23 cellular contexts compared by ENCODE assay signal in the genomic region with DNA sequence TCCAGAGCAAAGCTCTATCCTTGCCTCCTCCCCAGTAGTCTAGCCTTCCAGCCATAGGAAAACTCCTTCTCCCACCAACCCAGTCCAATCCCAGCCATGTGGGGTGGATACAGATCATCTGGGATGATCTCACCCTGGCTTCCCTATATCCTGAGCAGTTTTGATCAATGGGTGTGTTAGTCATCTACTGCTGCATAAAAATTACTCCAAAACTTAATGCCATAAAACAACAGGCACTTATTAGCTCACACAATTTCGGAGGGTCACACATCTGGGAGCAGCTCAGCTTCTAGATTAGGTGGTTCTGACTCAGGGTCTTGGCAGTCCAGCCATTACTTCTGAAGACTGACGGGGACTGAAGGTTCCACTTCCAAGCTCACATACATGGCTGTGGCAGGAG.
A peak's percentile ranks its signal among the peaks of the same experiment; 100 is the strongest.
DNase-seq lines count a peak whose midpoint lies in the region; ATAC-seq and TF ChIP-seq lines count a peak whose summit lies in the region.
"Had no signal": no experiment of that assay in that cellular context is flagged by ENCODE, and none has a peak within 500 bp of the region (broad histone marks: within the 10 kb centered on the region; RNA-seq: fewer than 3 reads in every experiment).

No MANE protein-coding gene starts in this region.

- TF ChIP-seq POLR2A in breast epithelium (IDR thresholded peaks at IDR 0.05) = no peak
- TF ChIP-seq POLR2A in GM18505 (IDR thresholded peaks at IDR 0.05; ENCODE audit: borderline replicate concordance, extremely low read depth, insufficient read depth, insufficient read length) = no peak

- H3K27ac ChIP-seq in breast epithelium = no peak overlapping the region
- peak overlapping the region in 1 of 2 experiments; percentile 98; a peak in 2 of 4 replicates for H3K27ac ChIP-seq in SK-N-SH (ENCODE audit: low read depth in 2 of 2, low read length in 1 of 2)
- H3K27ac ChIP-seq: 22Rv1, right atrium auricular region, tibial nerve had no signal

- in situ Hi-C loops in KBM-7 (cut with MboI; ENCODE audit: low pct_unique_long_range_greater_than_20kb, low sequenced_read_pairs) = no loop called here

- H3K27me3 Mint-ChIP-seq in MCF 10A (ENCODE audit: insufficient read depth, unreplicated experiment) = no peaks in the 10 kb centered on the region
- H3K27me3 Mint-ChIP-seq: activated T-cell treated with anti-CD3 and anti-CD28 coated beads, Interleukin-2, amount 50 U/mL, for 24 hours had no signal

- H3K4me1 ChIP-seq in breast epithelium = no peaks in the 10 kb centered on the region
- H3K4me1 ChIP-seq in SK-N-SH (ENCODE audit: control insufficient read depth in 1 of 2, insufficient read depth in 2 of 2, low read depth in 1 of 2, low read length in 1 of 2) = peaks cover 0 to 34% of the 10 kb centered on the region in 2 experiments; a peak in 3 of 4 replicates
- no peaks in the 10 kb centered on the region for H3K4me1 ChIP-seq in mucosa of descending colon (ENCODE audit: low read depth)
- H3K4me1 ChIP-seq: right atrium auricular region, tibial nerve had no signal

- ATAC-seq in GM18505 (IDR thresholded peaks at IDR 0.05; ENCODE audit: unreplicated experiment) (no peak), GM18907 (IDR thresholded peaks at IDR 0.05; ENCODE audit: unreplicated experiment) (no peak), mucosa of descending colon (no peak)
- ATAC-seq: activated naive CD8-positive, alpha-beta T cell treated with anti-CD3 and anti-CD28 coated beads, Interleukin-2, amount 50 U/mL, for 24 hours had no signal

- H4K20me1 ChIP-seq in SK-N-SH (ENCODE audit: insufficient read depth) = no peaks in the 10 kb centered on the region

- no peak overlapping the region for H3K4me3 ChIP-seq in breast epithelium
- H3K4me3 ChIP-seq in SK-N-SH (ENCODE audit: low read depth in 2 of 2, low read length in 1 of 2) = no peak overlapping the region
- H3K4me3 ChIP-seq in foreskin fibroblast (ENCODE audit: low read depth in 1 of 2, low read length in 2 of 2) = no peak overlapping the region
- no peak overlapping the region for H3K4me3 ChIP-seq in mucosa of descending colon
- H3K4me3 ChIP-seq: right atrium auricular region, tibial nerve had no signal

- peaks cover 12% of the 10 kb centered on the region for H3K9me3 Mint-ChIP-seq in MCF 10A (ENCODE audit: unreplicated experiment)

- intact Hi-C loops in MCF 10A (cut with micrococcal nuclease) = no loop called here
- intact Hi-C loops in breast epithelium (cut with DNase I; ENCODE audit: low total_unique reads) = no loop called here
- intact Hi-C loops in mucosa of descending colon (cut with DNase I, micrococcal nuclease) = no loop called here

- no peak for TF ChIP-seq RAD21 in SK-N-SH (IDR thresholded peaks at IDR 0.05; ENCODE audit: low read length)

- H3K27me3 ChIP-seq in breast epithelium (no peaks in the 10 kb centered on the region), SK-N-SH (ENCODE audit: insufficient read depth) (no peaks in the 10 kb centered on the region)
- H3K27me3 ChIP-seq: right atrium auricular region, tibial nerve had no signal

- 36% methylated on average over 2 of the region's 2 CpGs for WGBS in SK-N-SH (ENCODE audit: low lambda C conversion rate)

- no peak for TF ChIP-seq CTCF in MCF 10A (IDR thresholded peaks at IDR 0.05; ENCODE audit: unreplicated experiment)
- TF ChIP-seq CTCF in breast epithelium (IDR thresholded peaks at IDR 0.05) = no peak
- TF ChIP-seq CTCF in SK-N-SH (IDR thresholded peaks at IDR 0.05) = no peak
- no peak for TF ChIP-seq CTCF in foreskin fibroblast (IDR thresholded peaks at IDR 0.05; ENCODE audit: low read depth, low read length)
- no peak for TF ChIP-seq CTCF in mucosa of descending colon (IDR thresholded peaks at IDR 0.05)

- H3K9me2 ChIP-seq in SK-N-SH = no peaks in the 10 kb centered on the region

- H3K4me2 ChIP-seq in SK-N-SH = peak overlapping the region; percentile 31; the same call in 1 of the 2 replicates

- H3K9ac ChIP-seq in SK-N-SH = no peak overlapping the region

- CTCF ChIA-PET in MCF 10A (lab: Yijun Ruan, JAX) (interaction anchor here (0.7 to 0.9 kb wide), 2 partner anchors 98 to 310 kb away, joined by 3 read pairs; no protein-coding TSS in a partner anchor), SK-N-SH (lab: Yijun Ruan, JAX) (interaction anchor here (1.4 kb wide), 1 partner anchor 13 kb away, joined by 3 read pairs; no protein-coding TSS in a partner anchor)

- H3F3A ChIP-seq in SK-N-SH (replicated peaks; ENCODE audit: insufficient read depth) = peaks cover 51% of the 10 kb centered on the region

- DNase-seq in MCF 10A (ENCODE audit: unreplicated experiment) = no peak
- no peak for DNase-seq in breast epithelium (ENCODE audit: low spot score in 2 of 2)
- no peak for DNase-seq in SK-N-SH
- peak; percentile 85 to 88 for DNase-seq in foreskin fibroblast
- DNase-seq in KBM-7 = no peak
- DNase-seq in mucosa of descending colon = no peak
- DNase-seq: activated CD4-positive, CD25-positive, alpha-beta regulatory T cell treated with anti-CD3 and anti-CD28 coated beads, Interleukin-2, amount 50 U/mL, for 72 hours; activated naive CD8-positive, alpha-beta T cell treated with anti-CD3 and anti-CD28 coated beads, Interleukin-2, amount 50 U/mL, for 24 hours; activated T-cell treated with anti-CD3 and anti-CD28 coated beads, Interleukin-2, amount 50 U/mL, for 24 hours; COR-L47; erythroblast; H7; NCI-H2029; NCI-H526 treated with DMSO at 0.1 percent for 48 hours; nephron progenitor cell; RPMI8226; stimulated activated CD4-positive, alpha-beta T cell treated with anti-CD3 and anti-CD28 coated beads, Interleukin-4, amount 100 ng/mL, for 24 hours; T-helper 2 cell had no signal

- H3K27ac Mint-ChIP-seq in MCF 10A (ENCODE audit: low read depth, unreplicated experiment) = peak overlapping the region; percentile 80
- H3K27ac Mint-ChIP-seq: activated naive CD8-positive, alpha-beta T cell treated with anti-CD3 and anti-CD28 coated beads, Interleukin-2, amount 50 U/mL, for 24 hours; activated T-cell treated with anti-CD3 and anti-CD28 coated beads, Interleukin-2, amount 50 U/mL, for 24 hours; nephron progenitor cell had no signal

- H3K79me2 ChIP-seq in SK-N-SH (ENCODE audit: insufficient read depth) = no peaks in the 10 kb centered on the region; the same call in 1 of the 2 replicates

- no TSS peak for BruUV-seq in MCF 10A (replicated peaks; lab: Mats Ljungman, UMichigan)

- H3K9me3 ChIP-seq in breast epithelium (no peaks in the 10 kb centered on the region), SK-N-SH (0 out of 2 replicates have a peak, but pooled peaks cover 6% of the 10 kb centered on the region), mucosa of descending colon (no peaks in the 10 kb centered on the region)
- H3K9me3 ChIP-seq: tibial nerve had no signal

- H3K4me1 Mint-ChIP-seq in MCF 10A (ENCODE audit: insufficient read depth, unreplicated experiment) = peaks cover 46% of the 10 kb centered on the region

- H2AFZ ChIP-seq in SK-N-SH (ENCODE audit: low read depth) = no peak overlapping the region

- H3K36me3 ChIP-seq in breast epithelium = no peaks in the 10 kb centered on the region
- no peaks in the 10 kb centered on the region for H3K36me3 ChIP-seq in SK-N-SH (replicated peaks in 1 of 2; ENCODE audit: control insufficient read depth in 1 of 2, insufficient read depth in 2 of 2, low read length in 1 of 2)
- no peaks in the 10 kb centered on the region for H3K36me3 ChIP-seq in mucosa of descending colon (ENCODE audit: low read depth)
- H3K36me3 ChIP-seq: right atrium auricular region, tibial nerve had no signal

- POLR2A ChIA-PET in MCF 10A (lab: Yijun Ruan, JAX) (interaction anchor here (1.0 to 4.4 kb wide), 4 partner anchors 11 to 181 kb away, joined by 3 to 37 read pairs (median 5); no protein-coding TSS in a partner anchor), SK-N-SH (lab: Yijun Ruan, JAX) (no interaction called here)

- no peak overlapping the region for H3K4me3 Mint-ChIP-seq in MCF 10A (ENCODE audit: unreplicated experiment)
- H3K4me3 Mint-ChIP-seq: activated naive CD8-positive, alpha-beta T cell treated with anti-CD3 and anti-CD28 coated beads, Interleukin-2, amount 50 U/mL, for 24 hours; activated T-cell treated with anti-CD3 and anti-CD28 coated beads, Interleukin-2, amount 50 U/mL, for 24 hours; nephron progenitor cell had no signal

- TF ChIP-seq EP300 in SK-N-SH (IDR thresholded peaks at IDR 0.05; ENCODE audit: borderline replicate concordance in 1 of 2, low read depth in 1 of 2, low read length in 1 of 2) = peak in 1 of 2 experiments; percentile 46; a peak in 1 of 4 replicates

- H3K36me3 Mint-ChIP-seq in MCF 10A (ENCODE audit: insufficient read depth, unreplicated experiment) = no peaks in the 10 kb centered on the region

TF ChIP-seq in SK-N-SH, 30 proteins besides CTCF, POLR2A, EP300 and RAD21 (continues in another document):
- TF ChIP-seq ELF1 (IDR thresholded peaks at IDR 0.05) = no peak
- no peak for TF ChIP-seq CHD2 (IDR thresholded peaks at IDR 0.05; ENCODE audit: low read length, partially characterized antibody)
- TF ChIP-seq GATA2 (CRISPR knock-in tag; IDR thresholded peaks at IDR 0.05) = no peak
- TF ChIP-seq RFX5 (IDR thresholded peaks at IDR 0.05; ENCODE audit: low read length) = no peak
- TF ChIP-seq PBX3 (IDR thresholded peaks at IDR 0.05) = peak; percentile 64
- TF ChIP-seq, protein P1, sequence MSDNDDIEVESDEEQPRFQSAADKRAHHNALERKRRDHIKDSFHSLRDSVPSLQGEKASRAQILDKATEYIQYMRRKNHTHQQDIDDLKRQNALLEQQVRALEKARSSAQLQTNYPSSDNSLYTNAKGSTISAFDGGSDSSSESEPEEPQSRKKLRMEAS (IDR thresholded peaks at IDR 0.05; ENCODE audit: low read depth) = peak; percentile 24; the same call in 1 of the 2 replicates
- peak; percentile 51 for TF ChIP-seq JUND (IDR thresholded peaks at IDR 0.05)
- TF ChIP-seq EZH2phosphoT487 (IDR thresholded peaks at IDR 0.05; ENCODE audit: borderline replicate concordance, low read depth) = no peak
- TF ChIP-seq TCF12 (IDR thresholded peaks at IDR 0.05) = peak; percentile 81
- TF ChIP-seq NRF1 (IDR thresholded peaks at IDR 0.05; ENCODE audit: low read depth, low read length) = no peak
- no peak for TF ChIP-seq GABPA (IDR thresholded peaks at IDR 0.05; ENCODE audit: low read depth)

Comparison
In these comparisons a context has a peak if more than half of its experiments do, and no peak if none do; other contexts are left out.
1. DNase-seq: peak in foreskin fibroblast (2 of 2); none in MCF 10A (single experiment), breast epithelium (0 of 2), SK-N-SH (single experiment), KBM-7 (single experiment) and mucosa of descending colon (0 of 3).